ENCODE assay signal across 26 cellular contexts in the genomic region with DNA sequence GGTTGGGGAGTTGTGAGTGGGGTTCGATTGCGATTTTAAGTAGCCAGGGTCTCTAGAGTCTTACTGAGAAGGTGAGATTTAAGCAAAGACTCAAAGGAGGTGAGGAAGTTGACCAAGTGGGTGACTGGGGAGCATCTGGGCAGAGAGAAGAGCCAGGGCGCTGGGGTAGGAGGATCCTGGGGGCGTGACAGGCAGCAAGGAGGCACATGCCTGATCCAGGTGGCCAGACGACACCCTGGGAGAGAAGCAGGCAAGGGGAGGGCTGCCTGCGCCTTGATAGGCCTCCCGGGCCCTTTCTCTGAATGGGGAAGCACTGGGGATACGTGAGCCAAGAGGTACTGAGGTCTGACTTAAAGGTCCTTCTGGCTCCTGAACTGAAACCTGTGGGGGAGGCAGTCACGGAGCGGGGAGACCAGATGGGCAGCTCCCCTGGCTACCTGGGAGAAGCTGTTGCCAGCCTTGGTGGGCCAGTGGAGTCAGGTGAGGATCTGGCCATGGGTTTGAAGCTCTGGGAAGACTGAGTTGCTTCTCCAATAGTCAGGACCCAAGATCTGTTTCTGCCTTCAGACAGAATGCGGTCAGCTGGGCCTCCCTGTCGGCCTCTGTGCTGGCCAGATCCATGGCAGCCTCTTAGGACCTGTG. TPM values are rescaled to one million over a fixed set of nuclear protein-coding genes. Genes with fewer than 3 reads are reported as not detected.
DNase-seq lines count a peak whose midpoint lies in the region; ATAC-seq, FAIRE-seq and TF ChIP-seq lines count a peak whose summit lies in the region.
"Had no signal": no experiment of that assay in that cellular context is flagged by ENCODE, and none has a peak within 500 bp of the region (broad histone marks: within the 10 kb centered on the region; RNA-seq: fewer than 3 reads in every experiment).

No MANE protein-coding gene starts in this region.

- H3K4me3 Mint-ChIP-seq in CD4-positive, alpha-beta memory T cell: no peak overlapping the region
- H3K4me3 Mint-ChIP-seq in GM23338: no peak overlapping the region; the same call in 2 of the 3 replicates
- H3K4me3 Mint-ChIP-seq: stimulated activated memory B cell treated with anti-CD40 and anti-IgM and Interleukin-4, amounts not matched to agents 10 μg/mL and 1 μg/mL and 100 μg/mL, for 72 hours had no signal

- intact Hi-C loops in CD4-positive, alpha-beta memory T cell (cut with micrococcal nuclease): no loop called here
- intact Hi-C loops in K562 (cut with micrococcal nuclease): no loop called here

- peaks cover 31% of the 10 kb centered on the region for H3K4me1 ChIP-seq in CD4-positive, alpha-beta memory T cell (ENCODE audit: insufficient read depth, low read length)
- H3K4me1 ChIP-seq in GM23338 (ENCODE audit: insufficient read depth): 0 out of 2 replicates have a peak, but pooled peaks cover 7% of the 10 kb centered on the region
- H3K4me1 ChIP-seq in K562 (replicated peaks in 1 of 2; ENCODE audit: control insufficient read depth in 2 of 2, insufficient read depth in 2 of 2, low read length in 2 of 2): peaks cover 36 to 72% of the 10 kb centered on the region in 2 experiments; a peak in 4 of 5 replicates
- H3K4me1 ChIP-seq in neutrophil (ENCODE audit: control insufficient read depth in 1 of 2, insufficient read depth in 1 of 2, low read depth in 1 of 2, low read length in 1 of 2): peaks cover 35 to 41% of the 10 kb centered on the region in 2 experiments
- peaks cover 0 to 73% (median 28%) of the 10 kb centered on the region in 3 donors for H3K4me1 ChIP-seq in gastroesophageal sphincter

- peak overlapping the region in 1 of 2 experiments; percentile 82; a peak in 2 of 4 replicates for H3K9ac ChIP-seq in K562 (ENCODE audit: insufficient read depth in 1 of 2, low read depth in 2 of 2, low read length in 2 of 2)

- no peak overlapping the region for H3K4me3 ChIP-seq in CD4-positive, alpha-beta memory T cell (ENCODE audit: low read length in 2 of 2)
- H3K4me3 ChIP-seq in GM23338 (no peak overlapping the region), K562 (no peak overlapping the region), neutrophil (ENCODE audit: low read depth in 1 of 2, low read length in 1 of 2) (no peak overlapping the region), gastroesophageal sphincter (no peak overlapping the region)
- H3K4me3 ChIP-seq: GM12878, skin epidermis had no signal

- peaks cover 16% of the 10 kb centered on the region for H3K79me2 ChIP-seq in GM23338 (replicated peaks; ENCODE audit: insufficient read depth)
- H3K79me2 ChIP-seq in K562 (ENCODE audit: control insufficient read depth, insufficient read depth, low read length): peaks cover 40% of the 10 kb centered on the region

- H2AFZ ChIP-seq in GM23338: no peak overlapping the region
- H2AFZ ChIP-seq in K562 (ENCODE audit: low read depth, low read length): no peak overlapping the region

- ATAC-seq in GM23338 (peak; percentile 9; the same call in 2 of the 3 replicates), K562 (peak; percentile 8), HG03159 (IDR thresholded peaks at IDR 0.05; ENCODE audit: unreplicated experiment) (no peak), gastroesophageal sphincter (no peak)
- ATAC-seq: GM12878; stimulated activated memory B cell treated with anti-CD40 and anti-IgM and Interleukin-4, amounts not matched to agents 10 μg/mL and 1 μg/mL and 100 μg/mL, for 72 hours had no signal

- no peaks in the 10 kb centered on the region for H3K9me3 ChIP-seq in CD4-positive, alpha-beta memory T cell (ENCODE audit: control insufficient read depth in 1 of 2, low read length in 2 of 2)
- H3K9me3 ChIP-seq in K562 (replicated peaks; ENCODE audit: control insufficient read depth, insufficient read depth, low read depth, low read length) (no peaks in the 10 kb centered on the region), neutrophil (no peaks in the 10 kb centered on the region), gastroesophageal sphincter (no peaks in the 10 kb centered on the region)

- peaks cover 0 to 21% of the 10 kb centered on the region in 2 donors for H3K36me3 Mint-ChIP-seq in CD4-positive, alpha-beta memory T cell
- peaks cover 15% of the 10 kb centered on the region for H3K36me3 Mint-ChIP-seq in GM23338 (ENCODE audit: low read depth)

- no peaks in the 10 kb centered on the region for H3K27me3 Mint-ChIP-seq in CD4-positive, alpha-beta memory T cell
- peaks cover 19% of the 10 kb centered on the region for H3K27me3 Mint-ChIP-seq in GM23338 (ENCODE audit: insufficient read depth, low read depth, poor library complexity)
- H3K27me3 Mint-ChIP-seq: stimulated activated memory B cell treated with anti-CD40 and anti-IgM and Interleukin-4, amounts not matched to agents 10 μg/mL and 1 μg/mL and 100 μg/mL, for 72 hours had no signal

- peaks cover 16% of the 10 kb centered on the region for H3K36me3 ChIP-seq in CD4-positive, alpha-beta memory T cell (ENCODE audit: insufficient read depth, low read length)
- H3K36me3 ChIP-seq in GM23338 (ENCODE audit: insufficient read depth): no peaks in the 10 kb centered on the region
- peaks cover 67% of the 10 kb centered on the region; the same call in 2 of the 3 replicates for H3K36me3 ChIP-seq in K562 (ENCODE audit: control insufficient read depth, insufficient read depth, low read length)
- peaks cover 62% of the 10 kb centered on the region for H3K36me3 ChIP-seq in neutrophil
- peaks cover 0 to 43% of the 10 kb centered on the region in 2 donors for H3K36me3 ChIP-seq in gastroesophageal sphincter

- peaks cover 20 to 50% (median 32%) of the 10 kb centered on the region in 4 donors for H3K4me1 Mint-ChIP-seq in CD4-positive, alpha-beta memory T cell
- H3K4me1 Mint-ChIP-seq in GM23338: peaks cover 11% of the 10 kb centered on the region

- no peak for FAIRE-seq in K562 (lab: Jason Lieb, UNC)
- FAIRE-seq: GM12878 had no signal

- no peaks in the 10 kb centered on the region for H3K9me2 ChIP-seq in GM23338 (ENCODE audit: insufficient read depth)

- H4K20me1 ChIP-seq in GM23338 (replicated peaks; ENCODE audit: insufficient read depth) (peaks cover 5% of the 10 kb centered on the region; the same call in 1 of the 2 replicates), K562 (replicated peaks; ENCODE audit: control insufficient read depth, insufficient read depth, low read length) (peaks cover 33% of the 10 kb centered on the region)

- H3K27ac ChIP-seq in CD4-positive, alpha-beta memory T cell (ENCODE audit: low read depth, low read length): no peak overlapping the region
- H3K27ac ChIP-seq in GM23338 (ENCODE audit: low read depth) (no peak overlapping the region), K562 (ENCODE audit: extremely low read depth, low read depth, low read length) (peak overlapping the region; percentile 13; the same call in 2 of the 3 replicates), neutrophil (peak overlapping the region; percentile 44), gastroesophageal sphincter (peak overlapping the region in 1 of 4 donors; percentile 59)
- H3K27ac ChIP-seq: epithelial cell of prostate, skin epidermis had no signal

- TF ChIP-seq EP300 in K562 (IDR thresholded peaks at IDR 0.05; ENCODE audit: low read length): no peak
- TF ChIP-seq EP300 in gastroesophageal sphincter (IDR thresholded peaks at IDR 0.05): no peak

- H3K9me1 ChIP-seq in K562 (ENCODE audit: control insufficient read depth, insufficient read depth, low read length): peaks cover 19% of the 10 kb centered on the region

- no peak for DNase-seq in CD4-positive, alpha-beta memory T cell
- no peak for DNase-seq in GM23338 (ENCODE audit: low spot score)
- peak in 2 of 4 experiments; percentile 48 to 57 for DNase-seq in K562 (ENCODE audit: extremely low read depth in 1 of 4, low spot score in 3 of 4)
- DNase-seq in globus pallidus (ENCODE audit: low spot score): no peak
- DNase-seq: activated CD4-positive, alpha-beta T cell treated with anti-CD3 and anti-CD28 coated beads, Interleukin-2, amount 50 U/mL, for 1 hour; activated naive CD4-positive, alpha-beta T cell; amygdala; hippocampal formation; Kasumi-1; NCI-H187; NCI-H2227 treated with DMSO at 0.1 percent for 48 hours; NCI-H748 treated with DMSO at 0.1 percent for 48 hours; OCI-M1; Right ventricle myocardium superior; stimulated activated CD4-positive, alpha-beta T cell treated with anti-CD3 and anti-CD28 coated beads, Interleukin-2, amount 100 ng/mL, for 24 hours; T-helper 1 cell had no signal

- peaks cover 10% of the 10 kb centered on the region; the same call in 1 of the 2 replicates for H3F3A ChIP-seq in GM23338 (replicated peaks; ENCODE audit: low read depth)

- TF ChIP-seq RAD21 in K562 (CRISPR knock-in tag; conservative IDR thresholded peaks at IDR 0.05 in 1 of 2, IDR thresholded peaks at IDR 0.05 in 1 of 2): no peak

- in situ Hi-C loops in K562 (cut with MboI): no loop called here

- H3K4me2 ChIP-seq in GM23338 (no peak overlapping the region), K562 (ENCODE audit: insufficient read depth, low read length) (peak overlapping the region; percentile 48)

- BruUV-seq in K562 (replicated peaks; lab: Mats Ljungman, UMichigan): no TSS peak

- no peak for TF ChIP-seq CTCF in GM23338 (conservative IDR thresholded peaks at IDR 0.05; ENCODE audit: low read depth in 2 of 2)
- no peak for TF ChIP-seq CTCF in K562 (IDR thresholded peaks at IDR 0.05 in 2 of 3, conservative IDR thresholded peaks at IDR 0.05 in 1 of 3; ENCODE audit: insufficient read depth in 2 of 3, low read depth in 1 of 3, low read length in 3 of 3)
- no peak for TF ChIP-seq CTCF in neutrophil (IDR thresholded peaks at IDR 0.05)
- no peak for TF ChIP-seq CTCF in gastroesophageal sphincter (IDR thresholded peaks at IDR 0.05)

- CTCF ChIA-PET in CD4-positive, alpha-beta memory T cell (lab: Charles Lee; ENCODE audit: partially characterized antibody): no interaction called here
- CTCF ChIA-PET in K562 (lab: Yijun Ruan, JAX; ENCODE audit: low intra/inter-chr PET ratio): no interaction called here

- H3K27ac Mint-ChIP-seq in CD4-positive, alpha-beta memory T cell: peak overlapping the region; percentile 11 to 85 (median 55)
- H3K27ac Mint-ChIP-seq in GM23338: peak overlapping the region; percentile 5

- TF ChIP-seq POLR2A in K562 (conservative IDR thresholded peaks at IDR 0.05) (no peak), gastroesophageal sphincter (IDR thresholded peaks at IDR 0.05) (no peak)

- WGBS in K562 (ENCODE audit: insufficient coverage, low coverage, missing lambda C conversion rate): 32% methylated on average over 10 of the region's 12 CpGs
- WGBS in gastroesophageal sphincter (ENCODE audit: low coverage in 1 of 2), 2 donors: 78 to 85% methylated on average over 5 to 9 of the region's 12 CpGs

- POLR2A ChIA-PET in CD4-positive, alpha-beta memory T cell (lab: Charles Lee; ENCODE audit: partially characterized antibody): interaction anchor here (0.6 to 13.0 kb wide), 2 partner anchors 15 to 46 kb away, joined by 4 to 273 read pairs; partner anchors contain the start of gene KLHL21
- POLR2A ChIA-PET in K562 (lab: Yijun Ruan, JAX): interaction anchor here (0.5 to 13.4 kb wide), 3 partner anchors 15 to 85 kb away, joined by 3 to 221 read pairs (median 3); partner anchors contain the start of gene KLHL21

- no peaks in the 10 kb centered on the region for H3K27me3 ChIP-seq in CD4-positive, alpha-beta memory T cell (ENCODE audit: insufficient read depth, low read length)
- H3K27me3 ChIP-seq in GM23338 (ENCODE audit: insufficient read depth) (no peaks in the 10 kb centered on the region), K562 (ENCODE audit: control insufficient read depth in 2 of 2, insufficient read depth in 2 of 2, low read length in 2 of 2) (no peaks in the 10 kb centered on the region), neutrophil (no peaks in the 10 kb centered on the region), gastroesophageal sphincter (no peaks in the 10 kb centered on the region)

- H3K9me3 Mint-ChIP-seq in CD4-positive, alpha-beta memory T cell: no peaks in the 10 kb centered on the region
- no peaks in the 10 kb centered on the region for H3K9me3 Mint-ChIP-seq in GM23338
- H3K9me3 Mint-ChIP-seq: stimulated activated memory B cell treated with anti-CD40 and anti-IgM and Interleukin-4, amounts not matched to agents 10 μg/mL and 1 μg/mL and 100 μg/mL, for 72 hours had no signal

RNA-seq across cellular contexts. Expression of gene ZBTB48, which starts 5.4 kb away (rescaled TPM):
- 10 to 100 TPM; 62.6 to 70.7 TPM for total RNA-seq in CD4-positive, alpha-beta memory T cell
- 10 to 100 TPM; 18.4 to 23.9 TPM for polyA plus RNA-seq in CD4-positive, alpha-beta memory T cell
- total RNA-seq in GM23338 (2014; rRNA removed; shearing (Covaris generic)): 21.0 and 25.5 TPM in 2 replicates
- polyA plus RNA-seq in GM23338 (2016; fragmentation: Nextera tagmentation; extraction: Ambion mirVana) (17.3 and 18.0 TPM in 2 replicates), K562 (2011; rRNA removed) (29.5 and 57.2 TPM in 2 replicates), K562 (2014; fragmentation: Illumina TruSeq; extraction: Trizol) (24.9 and 40.6 TPM in 2 replicates), K562 (2014; fragmentation: Nextera tagmentation; extraction: Ambion mirVana) (1 to 10 TPM; 1.9 to 7.4 TPM), K562 (2014; rRNA removed) (50.9 and 66.9 TPM in 2 replicates)
- total RNA-seq in K562 (2011; cell fraction: chromatin; rRNA removed; ENCODE audit: low replicate concordance): 73.9 and 235 TPM in 2 replicates
- total RNA-seq in K562 (2011; cell fraction: nucleolus; rRNA removed): 195 and 197 TPM in 2 replicates
- total RNA-seq in K562 (2011; cell fraction: nucleoplasm; rRNA removed): 94.0 and 120 TPM in 2 replicates
- total RNA-seq in K562 (2014; rRNA removed) (42.4 and 52.4 TPM in 2 replicates), K562 (2014; rRNA removed; fragmentation: Illumina TruSeq; extraction: Trizol) (17.2 and 19.8 TPM in 2 replicates), K562 (2015; rRNA removed; fragmentation: Illumina TruSeq; extraction: Trizol) (44.5 and 55.4 TPM in 2 replicates), K562 (2021) (52.9 and 55.3 TPM in 2 replicates), gastroesophageal sphincter (10 to 100 TPM; 12.7 to 17.7 (median 14.1) TPM)
- polyA plus RNA-seq in K562 (2011; cell fraction: cytosol; rRNA removed): 50.1 and 59.3 TPM in 2 replicates
- 124 and 137 TPM in 2 replicates for polyA plus RNA-seq in K562 (2011; cell fraction: nucleus; rRNA removed)
- polyA plus RNA-seq in K562 (2012): 45.7 and 62.8 TPM in 2 replicates
- polyA minus RNA-seq in K562 (2011; rRNA and poly(A)+ RNA removed): 28.0 and 28.3 TPM in 2 replicates
- polyA minus RNA-seq in K562 (2011; cell fraction: cytosol; rRNA and poly(A)+ RNA removed): 31.8 and 39.4 TPM in 2 replicates
- 52.8 and 74.0 TPM in 2 replicates for polyA minus RNA-seq in K562 (2011; cell fraction: nucleus; rRNA and poly(A)+ RNA removed)

RNA-seq across cellular contexts. Expression of gene KLHL21, which starts 17.5 kb away (rescaled TPM):
- 10 to 100 TPM; 80.6 to 85.2 TPM for total RNA-seq in CD4-positive, alpha-beta memory T cell
- polyA plus RNA-seq in CD4-positive, alpha-beta memory T cell: 10 to 100 TPM; 18.3 to 32.5 TPM
- 31.1 and 35.9 TPM in 2 replicates for total RNA-seq in GM23338 (2014; rRNA removed; shearing (Covaris generic))
- polyA plus RNA-seq in GM23338 (2016; fragmentation: Nextera tagmentation; extraction: Ambion mirVana) (7.3 and 7.8 TPM in 2 replicates), K562 (2011; rRNA removed) (11.0 and 14.9 TPM in 2 replicates), K562 (2014; fragmentation: Illumina TruSeq; extraction: Trizol) (17.5 and 24.2 TPM in 2 replicates), K562 (2014; fragmentation: Nextera tagmentation; extraction: Ambion mirVana) (1 to 10 TPM; 2.1 to 2.2 TPM), K562 (2014; rRNA removed) (21.0 and 22.2 TPM in 2 replicates)
- total RNA-seq in K562 (2011; cell fraction: chromatin; rRNA removed; ENCODE audit: low replicate concordance): 34.6 and 104 TPM in 2 replicates
- total RNA-seq in K562 (2011; cell fraction: nucleolus; rRNA removed): 89.4 and 101 TPM in 2 replicates
- 53.5 and 55.7 TPM in 2 replicates for total RNA-seq in K562 (2011; cell fraction: nucleoplasm; rRNA removed)
- total RNA-seq in K562 (2014; rRNA removed) (26.4 and 32.3 TPM in 2 replicates), K562 (2014; rRNA removed; fragmentation: Illumina TruSeq; extraction: Trizol) (10.0 and 12.6 TPM in 2 replicates), K562 (2015; rRNA removed; fragmentation: Illumina TruSeq; extraction: Trizol) (22.4 and 23.6 TPM in 2 replicates), K562 (2021) (39.6 and 42.1 TPM in 2 replicates), gastroesophageal sphincter (100 to 1,000 TPM in 2 of 4 donors, 10 to 100 TPM in 2; 83.6 to 131 (median 101) TPM)
- 17.3 and 24.4 TPM in 2 replicates for polyA plus RNA-seq in K562 (2011; cell fraction: cytosol; rRNA removed)
- polyA plus RNA-seq in K562 (2011; cell fraction: nucleus; rRNA removed): 28.7 and 48.0 TPM in 2 replicates
- 37.5 and 39.1 TPM in 2 replicates for polyA plus RNA-seq in K562 (2012)
- polyA minus RNA-seq in K562 (2011; rRNA and poly(A)+ RNA removed): 14.0 and 18.0 TPM in 2 replicates
- 21.5 and 32.0 TPM in 2 replicates for polyA minus RNA-seq in K562 (2011; cell fraction: cytosol; rRNA and poly(A)+ RNA removed)
- polyA minus RNA-seq in K562 (2011; cell fraction: nucleus; rRNA and poly(A)+ RNA removed): 22.6 and 27.8 TPM in 2 replicates

RNA-seq across cellular contexts. Expression of gene PHF13, which starts 28.3 kb away (rescaled TPM):
- total RNA-seq in CD4-positive, alpha-beta memory T cell: 10 to 100 TPM; 13.1 to 14.7 TPM
- polyA plus RNA-seq in CD4-positive, alpha-beta memory T cell: 1 to 10 TPM; 2.1 to 6.9 TPM
- total RNA-seq in GM23338 (2014; rRNA removed; shearing (Covaris generic)): 33.2 and 37.1 TPM in 2 replicates
- polyA plus RNA-seq in GM23338 (2016; fragmentation: Nextera tagmentation; extraction: Ambion mirVana) (10.4 and 12.1 TPM in 2 replicates), K562 (2011; rRNA removed) (8.8 and 9.6 TPM in 2 replicates), K562 (2014; fragmentation: Illumina TruSeq; extraction: Trizol) (17.9 and 21.5 TPM in 2 replicates), K562 (2014; fragmentation: Nextera tagmentation; extraction: Ambion mirVana) (1 to 10 TPM; 1.8 TPM), K562 (2014; rRNA removed) (13.2 and 13.3 TPM in 2 replicates)
- total RNA-seq in K562 (2011; cell fraction: chromatin; rRNA removed; ENCODE audit: low replicate concordance): 29.6 and 40.5 TPM in 2 replicates
- total RNA-seq in K562 (2011; cell fraction: nucleolus; rRNA removed): 22.5 and 27.3 TPM in 2 replicates
- 22.7 and 26.4 TPM in 2 replicates for total RNA-seq in K562 (2011; cell fraction: nucleoplasm; rRNA removed)
- total RNA-seq in K562 (2014; rRNA removed) (12.6 and 13.8 TPM in 2 replicates), K562 (2014; rRNA removed; fragmentation: Illumina TruSeq; extraction: Trizol) (11.7 and 12.6 TPM in 2 replicates), K562 (2015; rRNA removed; fragmentation: Illumina TruSeq; extraction: Trizol) (9.8 and 10.3 TPM in 2 replicates), K562 (2021) (30.2 and 36.1 TPM in 2 replicates), gastroesophageal sphincter (10 to 100 TPM; 19.8 to 22.8 (median 20.5) TPM)
- polyA plus RNA-seq in K562 (2011; cell fraction: cytosol; rRNA removed): 6.1 and 6.2 TPM in 2 replicates
- 20.7 and 23.9 TPM in 2 replicates for polyA plus RNA-seq in K562 (2011; cell fraction: nucleus; rRNA removed)
- 15.6 and 27.8 TPM in 2 replicates for polyA plus RNA-seq in K562 (2012)
- 7.5 and 7.7 TPM in 2 replicates for polyA minus RNA-seq in K562 (2011; rRNA and poly(A)+ RNA removed)
- 7.8 and 9.4 TPM in 2 replicates for polyA minus RNA-seq in K562 (2011; cell fraction: cytosol; rRNA and poly(A)+ RNA removed)
- 4.3 and 6.3 TPM in 2 replicates for polyA minus RNA-seq in K562 (2011; cell fraction: nucleus; rRNA and poly(A)+ RNA removed)

RNA-seq across cellular contexts. Expression of gene TAS1R1, which starts 30.1 kb away (rescaled TPM):
- total RNA-seq in CD4-positive, alpha-beta memory T cell: not detected
- polyA plus RNA-seq in CD4-positive, alpha-beta memory T cell: not detected
- not detected in 2 replicates for total RNA-seq in GM23338 (2014; rRNA removed; shearing (Covaris generic))
- polyA plus RNA-seq in GM23338 (2016; fragmentation: Nextera tagmentation; extraction: Ambion mirVana) (0.19 TPM in 1 of 2 replicates, not detected in the other), K562 (2011; rRNA removed) (0.04 and 0.06 TPM in 2 replicates), K562 (2014; fragmentation: Illumina TruSeq; extraction: Trizol) (not detected in 2 replicates), K562 (2014; fragmentation: Nextera tagmentation; extraction: Ambion mirVana) (not detected), K562 (2014; rRNA removed) (not detected in 2 replicates)
- total RNA-seq in K562 (2011; cell fraction: chromatin; rRNA removed; ENCODE audit: low replicate concordance): 0.28 and 0.44 TPM in 2 replicates
- total RNA-seq in K562 (2011; cell fraction: nucleolus; rRNA removed): 0.39 TPM in 1 of 2 replicates, not detected in the other
- 0.15 TPM in 1 of 2 replicates, not detected in the other for total RNA-seq in K562 (2011; cell fraction: nucleoplasm; rRNA removed)
- total RNA-seq in K562 (2014; rRNA removed) (not detected in 2 replicates), K562 (2014; rRNA removed; fragmentation: Illumina TruSeq; extraction: Trizol) (not detected in 2 replicates), K562 (2015; rRNA removed; fragmentation: Illumina TruSeq; extraction: Trizol) (not detected in 2 replicates), K562 (2021) (not detected in 2 replicates), gastroesophageal sphincter (not detected)
- 0.01 and 0.04 TPM in 2 replicates for polyA plus RNA-seq in K562 (2011; cell fraction: cytosol; rRNA removed)
- polyA plus RNA-seq in K562 (2011; cell fraction: nucleus; rRNA removed): 0.06 TPM in 1 of 2 replicates, not detected in the other
- 0.07 and 0.12 TPM in 2 replicates for polyA plus RNA-seq in K562 (2012)
- polyA minus RNA-seq in K562 (2011; rRNA and poly(A)+ RNA removed): 0.11 TPM in 1 of 2 replicates, not detected in the other
- polyA minus RNA-seq in K562 (2011; cell fraction: cytosol; rRNA and poly(A)+ RNA removed): not detected in 2 replicates
- not detected in 2 replicates for polyA minus RNA-seq in K562 (2011; cell fraction: nucleus; rRNA and poly(A)+ RNA removed)
- total RNA-seq: fibroblast of villous mesenchyme, GM12878, liver, Right ventricle myocardium superior had no signal
- polyA plus RNA-seq: liver, thymus had no signal

RNA-seq across cellular contexts. Expression of gene NOL9, which starts 30.9 kb away (rescaled TPM):
- 10 to 100 TPM; 59.9 to 60.9 TPM for total RNA-seq in CD4-positive, alpha-beta memory T cell
- 10 to 100 TPM; 12.7 to 32.6 TPM for polyA plus RNA-seq in CD4-positive, alpha-beta memory T cell
- 44.6 and 48.5 TPM in 2 replicates for total RNA-seq in GM23338 (2014; rRNA removed; shearing (Covaris generic))
- 11.4 and 13.2 TPM in 2 replicates for polyA plus RNA-seq in GM23338 (2016; fragmentation: Nextera tagmentation; extraction: Ambion mirVana)
- total RNA-seq in K562 (2011; cell fraction: chromatin; rRNA removed; ENCODE audit: low replicate concordance): 408 and 415 TPM in 2 replicates
- 189 and 201 TPM in 2 replicates for total RNA-seq in K562 (2011; cell fraction: nucleolus; rRNA removed)
- total RNA-seq in K562 (2011; cell fraction: nucleoplasm; rRNA removed): 302 and 309 TPM in 2 replicates
- 47.3 and 58.4 TPM in 2 replicates for total RNA-seq in K562 (2014; rRNA removed)
- total RNA-seq in K562 (2014; rRNA removed; fragmentation: Illumina TruSeq; extraction: Trizol): 62.5 and 63.6 TPM in 2 replicates
- 52.8 and 56.5 TPM in 2 replicates for total RNA-seq in K562 (2015; rRNA removed; fragmentation: Illumina TruSeq; extraction: Trizol)
- 76.5 and 79.3 TPM in 2 replicates for total RNA-seq in K562 (2021)
- polyA plus RNA-seq in K562 (2011; rRNA removed): 52.3 and 52.7 TPM in 2 replicates
- polyA plus RNA-seq in K562 (2011; cell fraction: cytosol; rRNA removed): 19.5 and 29.3 TPM in 2 replicates
- polyA plus RNA-seq in K562 (2011; cell fraction: nucleus; rRNA removed): 60.2 and 68.3 TPM in 2 replicates
- 9.6 and 15.3 TPM in 2 replicates for polyA plus RNA-seq in K562 (2012)
- 25.8 and 30.1 TPM in 2 replicates for polyA plus RNA-seq in K562 (2014; fragmentation: Illumina TruSeq; extraction: Trizol)
- polyA plus RNA-seq in K562 (2014; fragmentation: Nextera tagmentation; extraction: Ambion mirVana): 10 to 100 TPM in 1 of 2 experiments, 1 to 10 TPM in 1; 5.6 to 10.1 TPM
- polyA plus RNA-seq in K562 (2014; rRNA removed): 35.6 and 40.0 TPM in 2 replicates
- polyA minus RNA-seq in K562 (2011; rRNA and poly(A)+ RNA removed): 80.8 and 105 TPM in 2 replicates
- polyA minus RNA-seq in K562 (2011; cell fraction: cytosol; rRNA and poly(A)+ RNA removed): 22.9 and 38.4 TPM in 2 replicates
- 42.3 and 74.4 TPM in 2 replicates for polyA minus RNA-seq in K562 (2011; cell fraction: nucleus; rRNA and poly(A)+ RNA removed)
- 10 to 100 TPM; 21.2 to 32.2 (median 25.7) TPM for total RNA-seq in gastroesophageal sphincter

Comparison
In these comparisons a context has a peak if more than half of its experiments do, and no peak if none do; other contexts are left out.
1. H3K27ac ChIP-seq: peak in K562 (single experiment) and neutrophil (single experiment); none in CD4-positive, alpha-beta memory T cell (single experiment) and GM23338 (single experiment).
2. ATAC-seq: peak in GM23338 (single experiment) and K562 (single experiment); none in HG03159 (single experiment) and gastroesophageal sphincter (single experiment).